In the genomic region with DNA sequence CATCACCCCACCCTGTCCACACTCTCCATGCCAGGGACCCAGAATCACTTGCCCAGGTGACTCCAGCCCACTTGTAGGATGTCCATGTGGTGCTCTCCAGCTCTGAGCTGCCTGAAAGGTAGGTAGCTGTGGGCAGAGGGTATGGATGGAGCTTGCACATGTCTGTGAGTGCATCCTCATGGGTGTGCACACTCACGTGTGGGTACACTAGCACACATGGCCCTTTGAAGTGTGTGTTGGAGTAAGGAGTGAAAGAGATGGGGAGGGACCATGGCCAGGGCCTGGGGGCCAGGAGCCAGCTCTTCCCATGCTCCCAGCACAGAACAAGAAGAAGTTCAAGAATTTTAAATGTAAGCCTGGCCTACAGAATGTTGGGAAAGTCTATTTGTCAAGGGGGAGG, we compare ENCODE assay signal across 9 cellular contexts. TPM values are rescaled to one million over a fixed set of nuclear protein-coding genes. Genes with fewer than 3 reads are reported as not detected.
"Had no signal": no experiment of that assay in that cellular context is flagged by ENCODE, and none has a peak within 500 bp of the region (broad histone marks: within the 10 kb centered on the region; RNA-seq: fewer than 3 reads in every experiment).

No MANE protein-coding gene starts in this region.

- FAIRE-seq: G401.6, GM12878, GM12891, GM12892, GM18507, GM19239 had no signal

- ATAC-seq: GM12878 had no signal

- H3K4me3 ChIP-seq: GM12878 had no signal

- DNase-seq: GDM1, GF-D8 had no signal

RNA-seq across cellular contexts. Expression of a gene that starts 50.2 kb away (rescaled TPM):
- total RNA-seq: G401, GM12878 had no signal
- polyA plus RNA-seq: GM12878 had no signal
